In genomic region chr13:99207511-99207910, GRCh38 we compare ENCODE assay signal across 20 cellular contexts. TPM values are rescaled to one million over a fixed set of nuclear protein-coding genes. Genes with fewer than 3 reads are reported as not detected.
A peak's percentile ranks its signal among the peaks of the same experiment; 100 is the strongest.
DNase-seq lines count a peak whose midpoint lies in the region; ATAC-seq and TF ChIP-seq lines count a peak whose summit lies in the region.
"Had no signal": no experiment of that assay in that cellular context is flagged by ENCODE, and none has a peak within 500 bp of the region (broad histone marks: within the 10 kb centered on the region; RNA-seq: fewer than 3 reads in every experiment).

No MANE protein-coding gene starts in this region.

- H3K9me3 ChIP-seq in right atrium auricular region (no peaks in the 10 kb centered on the region), heart right ventricle (no peaks in the 10 kb centered on the region), esophagus squamous epithelium (no peaks in the 10 kb centered on the region)
- H3K9me3 ChIP-seq: A549; BLaER1 treated with 17β-estradiol and CSF1 and Interleukin-3, amounts not matched to agents 10 nM and 100 nM; Caco-2; MG63; SJSA1 had no signal

- no peaks in the 10 kb centered on the region for H3K27me3 Mint-ChIP-seq in T-cell

- peak overlapping the region in 1 of 3 donors; percentile 85 for H3K4me3 Mint-ChIP-seq in T-cell

- DNase-seq in right atrium auricular region (ENCODE audit: low spot score) = peak; percentile 43
- DNase-seq in heart right ventricle = no peak
- DNase-seq in T-cell = peak in 1 of 34 experiments; percentile 7
- DNase-seq in esophagus squamous epithelium (lab: John Stamatoyannopoulos, UW) = no peak
- DNase-seq: Caco-2, GM23248, KBM-7, MG63, NCI-H1092, NCI-H2081 treated with DMSO at 0.1 percent for 48 hours, NCI-H510A, NCI-H774, PC-3 had no signal

- no peaks in the 10 kb centered on the region for H3K27me3 ChIP-seq in right atrium auricular region
- no peaks in the 10 kb centered on the region for H3K27me3 ChIP-seq in heart right ventricle
- no peaks in the 10 kb centered on the region for H3K27me3 ChIP-seq in esophagus squamous epithelium
- H3K27me3 ChIP-seq: BLaER1 treated with 17β-estradiol and CSF1 and Interleukin-3, amounts not matched to agents 10 nM and 100 nM; MG63; SJSA1 had no signal

- CTCF ChIA-PET in T-cell (lab: Charles Lee) = interaction anchor here (0.7 to 1.0 kb wide), 3 partner anchors 59 to 81 kb away, joined by 3 read pairs; no protein-coding TSS in a partner anchor

- WGBS in heart right ventricle, 2 donors = 93 to 94% methylated on average over 7 of the region's 7 CpGs
- 94 to 96% methylated on average over 7 of the region's 7 CpGs for WGBS in esophagus squamous epithelium, 2 donors

- TF ChIP-seq CTCF in right atrium auricular region (IDR thresholded peaks at IDR 0.05) (no peak), heart right ventricle (IDR thresholded peaks at IDR 0.05) (no peak), esophagus squamous epithelium (IDR thresholded peaks at IDR 0.05) (no peak)

- H3K4me1 ChIP-seq in right atrium auricular region (peaks cover 0 to 25% of the 10 kb centered on the region in 2 donors), heart right ventricle (peaks cover 4 to 39% (median 26%) of the 10 kb centered on the region in 9 donors), esophagus squamous epithelium (peaks cover 29 to 72% (median 33%) of the 10 kb centered on the region in 3 donors)
- H3K4me1 ChIP-seq: Caco-2, SJSA1 had no signal

- POLR2A ChIA-PET in T-cell (lab: Charles Lee) = interaction anchor here (0.5 to 0.8 kb wide), 3 partner anchors 11 to 202 kb away, joined by 3 to 6 read pairs (median 4); no protein-coding TSS in a partner anchor

- no peaks in the 10 kb centered on the region for H3K9me3 Mint-ChIP-seq in T-cell

- intact Hi-C loops in heart right ventricle (cut with DNase I) = no loop called here
- intact Hi-C loops in esophagus squamous epithelium (cut with DNase I) = no loop called here

- H3K36me3 ChIP-seq in right atrium auricular region (no peaks in the 10 kb centered on the region), heart right ventricle (peaks cover 0 to 18% (median 0%) of the 10 kb centered on the region in 9 donors), esophagus squamous epithelium (peaks cover 0 to 19% (median 0%) of the 10 kb centered on the region in 3 donors)

- H3K27ac Mint-ChIP-seq in T-cell = peak overlapping the region; percentile 26 to 83

- ATAC-seq in heart right ventricle (no peak), T-cell (replicated peaks in 1 of 4) (no peak), HG02571 (IDR thresholded peaks at IDR 0.05; ENCODE audit: unreplicated experiment) (no peak), HG03139 (IDR thresholded peaks at IDR 0.05; ENCODE audit: unreplicated experiment) (no peak), GM21529 (IDR thresholded peaks at IDR 0.05; ENCODE audit: unreplicated experiment) (no peak)
- ATAC-seq: A549, HCT116, PC-3 had no signal

- no peak for TF ChIP-seq POLR2A in esophagus squamous epithelium (IDR thresholded peaks at IDR 0.05)

- no peak overlapping the region for H3K4me3 ChIP-seq in right atrium auricular region
- no peak overlapping the region for H3K4me3 ChIP-seq in heart right ventricle
- H3K4me3 ChIP-seq in esophagus squamous epithelium = no peak overlapping the region
- H3K4me3 ChIP-seq: A549; BLaER1 treated with 17β-estradiol and CSF1 and Interleukin-3, amounts not matched to agents 10 nM and 100 nM; GM23248; MG63; SJSA1 had no signal

- peaks cover 93 to 97% (median 96%) of the 10 kb centered on the region in 3 donors for H3K4me1 Mint-ChIP-seq in T-cell

- no peak overlapping the region for H3K27ac ChIP-seq in right atrium auricular region
- H3K27ac ChIP-seq in heart right ventricle = no peak overlapping the region
- H3K27ac ChIP-seq in esophagus squamous epithelium = peak overlapping the region in 3 of 4 donors; percentile 45 to 78 (median 78)
- H3K27ac ChIP-seq: A549, GM23248, SJSA1 had no signal

- H3K36me3 Mint-ChIP-seq in T-cell = peaks cover 46% of the 10 kb centered on the region

RNA-seq across cellular contexts. Expression of gene UBAC2, which starts 6.9 kb away (rescaled TPM):
- total RNA-seq in right atrium auricular region = 10 to 100 TPM; 47.5 to 50.7 TPM
- total RNA-seq in heart right ventricle = 10 to 100 TPM; 31.8 to 60.4 (median 47.0) TPM
- 10 to 100 TPM; 38.4 to 59.0 TPM for polyA plus RNA-seq in heart right ventricle
- 10 to 100 TPM; 83.3 to 99.3 (median 84.9) TPM for total RNA-seq in T-cell
- total RNA-seq in esophagus squamous epithelium = 10 to 100 TPM; 60.8 to 84.6 (median 75.0) TPM

RNA-seq across cellular contexts. Expression of gene GPR18, which starts 50.7 kb away (rescaled TPM):
- total RNA-seq in right atrium auricular region (under 1 TPM in 1 of 2 donors, not detected in 1; 0.28 TPM), heart right ventricle (under 1 TPM in 1 of 10 donors, not detected in 9; 0.95 TPM), T-cell (10 to 100 TPM; 15.2 to 26.7 (median 16.7) TPM), esophagus squamous epithelium (under 1 TPM in 1 of 4 donors, not detected in 3; 0.19 TPM)
- polyA plus RNA-seq in heart right ventricle = not detected
- total RNA-seq: Caco-2, GM23248, PC-3, SJSA1 had no signal
- polyA plus RNA-seq: A549 had no signal

Comparison
In these comparisons a context has a peak if more than half of its experiments do, and no peak if none do; other contexts are left out.
1. H3K27ac ChIP-seq: peak in esophagus squamous epithelium (3 of 4); none in right atrium auricular region (0 of 2) and heart right ventricle (0 of 10).
2. RNA of gene GPR18, which starts 50.7 kb away (total RNA-seq): 15.2 to 26.7 TPM in T-cell; 0.28 TPM in right atrium auricular region, 0.95 TPM in heart right ventricle and 0.19 TPM in esophagus squamous epithelium; every median in the first group is over 4 times any median in the second.